ENCODE assay signal across 13 cellular contexts in genomic region chr10:122154034-122154732, GRCh38.
A peak's percentile ranks its signal among the peaks of the same experiment; 100 is the strongest.
DNase-seq lines count a peak whose midpoint lies in the region; ATAC-seq, FAIRE-seq and TF ChIP-seq lines count a peak whose summit lies in the region.
"Had no signal": no experiment of that assay in that cellular context is flagged by ENCODE, and none has a peak within 500 bp of the region (broad histone marks: within the 10 kb centered on the region; RNA-seq: fewer than 3 reads in every experiment).

No MANE protein-coding gene starts in this region.

- H3F3A ChIP-seq in GM23248 (ENCODE audit: insufficient read depth), result peaks cover 25% of the 10 kb centered on the region

- no peaks in the 10 kb centered on the region for H3K36me3 ChIP-seq in GM23248 (ENCODE audit: low read depth)
- no peaks in the 10 kb centered on the region for H3K36me3 ChIP-seq in astrocyte (ENCODE audit: insufficient read depth, low read length)
- peaks cover 43% of the 10 kb centered on the region for H3K36me3 ChIP-seq in lower lobe of right lung
- no peaks in the 10 kb centered on the region for H3K36me3 ChIP-seq in spleen
- H3K36me3 ChIP-seq in CD8-positive, alpha-beta T cell (ENCODE audit: insufficient read depth, low read length), result no peaks in the 10 kb centered on the region

- ATAC-seq in lower lobe of right lung, result no peak
- no peak for ATAC-seq in CD8-positive, alpha-beta T cell
- ATAC-seq: activated CD8-positive, alpha-beta memory T cell treated with anti-CD3 and anti-CD28 coated beads, Interleukin-2, amount 10 ng/mL, durations not matched to agents 7 days and 5 days; left colon had no signal

- no peak for DNase-seq in GM23248
- DNase-seq in astrocyte (ENCODE audit: low read depth), result no peak
- DNase-seq in lower lobe of right lung, result no peak
- peak; percentile 10 for DNase-seq in spleen
- DNase-seq in activated CD4-positive, CD25-positive, alpha-beta regulatory T cell (lab: John Stamatoyannopoulos, UW), result no peak
- DNase-seq in superior temporal gyrus (ENCODE audit: extremely low spot score), result no peak
- no peak for DNase-seq in CD8-positive, alpha-beta T cell
- DNase-seq in NCI-H1930 (lab: John Stamatoyannopoulos, UW), result no peak
- DNase-seq: activated CD8-positive, alpha-beta memory T cell treated with anti-CD3 and anti-CD28 coated beads, Interleukin-2, amount 10 ng/mL, durations not matched to agents 7 days and 5 days; activated naive CD8-positive, alpha-beta T cell treated with anti-CD3 and anti-CD28 coated beads for 36 hours; left colon; NCI-H1092; SHP77 treated with DMSO at 0.1 percent for 48 hours had no signal

- H3K36me3 Mint-ChIP-seq in astrocyte (ENCODE audit: low read depth, unreplicated experiment), result peaks cover 8% of the 10 kb centered on the region
- no peaks in the 10 kb centered on the region for H3K36me3 Mint-ChIP-seq in CD8-positive, alpha-beta T cell
- H3K36me3 Mint-ChIP-seq: activated CD8-positive, alpha-beta memory T cell treated with anti-CD3 and anti-CD28 coated beads, Interleukin-2, amount 10 ng/mL, durations not matched to agents 7 days and 5 days; activated naive CD8-positive, alpha-beta T cell treated with anti-CD3 and anti-CD28 coated beads for 36 hours had no signal

- H3K9me2 ChIP-seq in GM23248 (ENCODE audit: insufficient read depth), result no peaks in the 10 kb centered on the region

- no peak for TF ChIP-seq POLR2A in spleen (IDR thresholded peaks at IDR 0.05)

- no peak overlapping the region for H2AFZ ChIP-seq in GM23248
- peak overlapping the region; percentile 70 for H2AFZ ChIP-seq in astrocyte (ENCODE audit: low read depth, low read length)

- H3K4me1 Mint-ChIP-seq in astrocyte (ENCODE audit: low read depth, unreplicated experiment), result peaks cover 18% of the 10 kb centered on the region
- H3K4me1 Mint-ChIP-seq in CD8-positive, alpha-beta T cell (ENCODE audit: low read depth), result no peaks in the 10 kb centered on the region
- H3K4me1 Mint-ChIP-seq: activated CD8-positive, alpha-beta memory T cell treated with anti-CD3 and anti-CD28 coated beads, Interleukin-2, amount 10 ng/mL, durations not matched to agents 7 days and 5 days; activated naive CD8-positive, alpha-beta T cell treated with anti-CD3 and anti-CD28 coated beads for 36 hours had no signal

- CTCF ChIA-PET in CD8-positive, alpha-beta T cell (lab: Charles Lee), result no interaction called here

- H4K20me1 ChIP-seq in GM23248 (ENCODE audit: insufficient read depth) (no peaks in the 10 kb centered on the region), astrocyte (ENCODE audit: insufficient read depth, low read length) (peaks cover 39% of the 10 kb centered on the region)

- in situ Hi-C loops in GM23248 (cut with MboI), result no loop called here

- H3K4me3 Mint-ChIP-seq in astrocyte (ENCODE audit: unreplicated experiment), result no peak overlapping the region
- no peak overlapping the region for H3K4me3 Mint-ChIP-seq in CD8-positive, alpha-beta T cell
- H3K4me3 Mint-ChIP-seq: activated CD8-positive, alpha-beta memory T cell treated with anti-CD3 and anti-CD28 coated beads, Interleukin-2, amount 10 ng/mL, durations not matched to agents 7 days and 5 days; activated naive CD8-positive, alpha-beta T cell treated with anti-CD3 and anti-CD28 coated beads for 36 hours had no signal

- WGBS in GM23248 (ENCODE audit: low coverage in 1 of 2, low lambda C conversion rate in 2 of 2, missing lambda C conversion rate in 2 of 2), 2 experiments, result 46 to 49% methylated on average over 11 of the region's 11 CpGs
- WGBS in spleen, 5 donors, result 69 to 81% (median 70%) methylated on average over 11 of the region's 11 CpGs

- POLR2A ChIA-PET in CD8-positive, alpha-beta T cell (lab: Charles Lee), result interaction anchor here (0.6 kb wide), 1 partner anchor 16 kb away, joined by 3 read pairs; no protein-coding TSS in a partner anchor

- H3K9ac ChIP-seq in GM23248 (peak overlapping the region; percentile 70), astrocyte (ENCODE audit: low read length) (peak overlapping the region; percentile 67)

- peaks cover 4% of the 10 kb centered on the region for H3K79me2 ChIP-seq in GM23248 (ENCODE audit: insufficient read depth)
- peaks cover 17% of the 10 kb centered on the region for H3K79me2 ChIP-seq in astrocyte (ENCODE audit: insufficient read depth, low read length)

- H3K4me1 ChIP-seq in GM23248 (ENCODE audit: insufficient read depth), result peaks cover 31% of the 10 kb centered on the region
- H3K4me1 ChIP-seq in astrocyte (ENCODE audit: insufficient read depth, low read length), result peaks cover 28% of the 10 kb centered on the region
- H3K4me1 ChIP-seq in lower lobe of right lung, result peaks cover 27% of the 10 kb centered on the region
- H3K4me1 ChIP-seq in spleen, result peaks cover 0 to 9% (median 1%) of the 10 kb centered on the region in 6 donors
- H3K4me1 ChIP-seq in CD8-positive, alpha-beta T cell (ENCODE audit: insufficient read depth, low read length), result no peaks in the 10 kb centered on the region

- H3K27ac Mint-ChIP-seq in astrocyte (ENCODE audit: unreplicated experiment), result peak overlapping the region; percentile 23
- H3K27ac Mint-ChIP-seq in CD8-positive, alpha-beta T cell, result no peak overlapping the region
- H3K27ac Mint-ChIP-seq: activated CD8-positive, alpha-beta memory T cell treated with anti-CD3 and anti-CD28 coated beads, Interleukin-2, amount 10 ng/mL, durations not matched to agents 7 days and 5 days; activated naive CD8-positive, alpha-beta T cell treated with anti-CD3 and anti-CD28 coated beads for 36 hours had no signal

- H3K4me2 ChIP-seq in GM23248 (ENCODE audit: unreplicated experiment) (peak overlapping the region; percentile 70), astrocyte (ENCODE audit: low read length) (peak overlapping the region; percentile 84)

- TF ChIP-seq CTCF in astrocyte (IDR thresholded peaks at IDR 0.05; ENCODE audit: insufficient read depth, low read depth, low read length), result no peak
- TF ChIP-seq CTCF in lower lobe of right lung (IDR thresholded peaks at IDR 0.05), result no peak
- TF ChIP-seq CTCF in spleen (IDR thresholded peaks at IDR 0.05 in 8 of 11, conservative IDR thresholded peaks at IDR 0.05 in 3 of 11), result no peak
- TF ChIP-seq CTCF in CD8-positive, alpha-beta T cell (IDR thresholded peaks at IDR 0.05), result no peak

- FAIRE-seq in astrocyte (lab: Jason Lieb, UNC), result peak; percentile 45

- H3K27me3 ChIP-seq in GM23248 (replicated peaks; ENCODE audit: insufficient read depth), result no peaks in the 10 kb centered on the region
- no peaks in the 10 kb centered on the region for H3K27me3 ChIP-seq in astrocyte (ENCODE audit: insufficient read depth, low read length)
- H3K27me3 ChIP-seq in lower lobe of right lung (ENCODE audit: low read depth), result no peaks in the 10 kb centered on the region
- H3K27me3 ChIP-seq in spleen (replicated peaks in 1 of 7), result peaks cover 0 to 15% (median 0%) of the 10 kb centered on the region in 7 donors
- no peaks in the 10 kb centered on the region for H3K27me3 ChIP-seq in CD8-positive, alpha-beta T cell (ENCODE audit: insufficient read depth, low read length)

- no peak overlapping the region for H3K4me3 ChIP-seq in GM23248
- H3K4me3 ChIP-seq in astrocyte (ENCODE audit: insufficient read depth, low read depth, low read length), result peak overlapping the region; percentile 43
- H3K4me3 ChIP-seq in lower lobe of right lung, result no peak overlapping the region
- no peak overlapping the region for H3K4me3 ChIP-seq in spleen
- no peak overlapping the region for H3K4me3 ChIP-seq in CD8-positive, alpha-beta T cell (ENCODE audit: low read depth, low read length)

- intact Hi-C loops in lower lobe of right lung (cut with DNase I), result no loop called here
- intact Hi-C loops in spleen (cut with DNase I; ENCODE audit: low total_unique reads), result no loop called here
- intact Hi-C loops in CD8-positive, alpha-beta T cell (cut with DNase I, micrococcal nuclease), result no loop called here

- H3K9me3 Mint-ChIP-seq in astrocyte (ENCODE audit: unreplicated experiment), result no peaks in the 10 kb centered on the region
- no peaks in the 10 kb centered on the region for H3K9me3 Mint-ChIP-seq in CD8-positive, alpha-beta T cell
- H3K9me3 Mint-ChIP-seq: activated naive CD8-positive, alpha-beta T cell treated with anti-CD3 and anti-CD28 coated beads for 36 hours had no signal

- H3K27me3 Mint-ChIP-seq in astrocyte (ENCODE audit: low read depth, unreplicated experiment), result peaks cover 3% of the 10 kb centered on the region
- H3K27me3 Mint-ChIP-seq in CD8-positive, alpha-beta T cell (ENCODE audit: low read depth), result peaks cover 15% of the 10 kb centered on the region

- H3K27ac ChIP-seq in GM23248, result peak overlapping the region; percentile 66
- H3K27ac ChIP-seq in astrocyte (ENCODE audit: low read depth, low read length), result peak overlapping the region; percentile 46
- peak overlapping the region; percentile 6 for H3K27ac ChIP-seq in lower lobe of right lung
- no peak overlapping the region for H3K27ac ChIP-seq in spleen
- no peak overlapping the region for H3K27ac ChIP-seq in CD8-positive, alpha-beta T cell (ENCODE audit: low read depth, low read length)

- H3K9me3 ChIP-seq in GM23248 (ENCODE audit: low read depth), result no peaks in the 10 kb centered on the region
- no peaks in the 10 kb centered on the region for H3K9me3 ChIP-seq in astrocyte (ENCODE audit: insufficient read depth, low read depth, low read length)
- H3K9me3 ChIP-seq in lower lobe of right lung, result no peaks in the 10 kb centered on the region
- no peaks in the 10 kb centered on the region for H3K9me3 ChIP-seq in spleen
- no peaks in the 10 kb centered on the region for H3K9me3 ChIP-seq in CD8-positive, alpha-beta T cell (ENCODE audit: low read length)

Comparison
In these comparisons a context has a peak if more than half of its experiments do, and no peak if none do; other contexts are left out.
1. H3K27ac ChIP-seq: peak in GM23248 (single experiment), astrocyte (single experiment) and lower lobe of right lung (single experiment); none in spleen (0 of 8) and CD8-positive, alpha-beta T cell (single experiment).